Comparison of ENCODE assay signal across 8 cellular contexts in the genomic region with DNA sequence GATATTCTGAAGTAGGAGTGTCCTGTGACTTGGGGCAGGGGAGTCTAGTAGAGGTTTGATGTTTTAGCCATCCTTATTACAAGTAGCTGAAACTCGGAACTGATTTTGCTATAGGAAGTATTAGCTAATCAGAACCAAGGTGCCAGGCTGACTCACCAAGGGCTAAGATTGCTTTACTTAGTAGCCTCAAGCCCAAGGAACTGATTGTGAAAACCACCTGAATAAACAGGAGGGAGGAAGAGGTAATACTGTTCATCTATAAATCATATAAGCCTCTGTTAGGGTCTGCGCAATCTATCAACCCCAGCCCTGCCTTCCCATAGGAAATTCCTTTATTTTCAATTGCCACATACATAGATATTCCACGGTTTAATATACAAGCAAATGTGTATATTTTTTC. TPM values are rescaled to one million over a fixed set of nuclear protein-coding genes. Genes with fewer than 3 reads are reported as not detected.
DNase-seq lines count a peak whose midpoint lies in the region; ATAC-seq and TF ChIP-seq lines count a peak whose summit lies in the region.

No MANE protein-coding gene starts in this region.

- peaks cover 2% of the 10 kb centered on the region for H3K4me1 Mint-ChIP-seq in endodermal cell

- H3K27ac ChIP-seq in Peyer's patch, result peak overlapping the region; percentile 50 to 73 (median 62)
- H3K27ac ChIP-seq in endodermal cell (ENCODE audit: low read depth, low read length), result peak overlapping the region; percentile 21

- no peak for ATAC-seq in HG02623 (IDR thresholded peaks at IDR 0.05; ENCODE audit: unreplicated experiment)

- H3K27ac Mint-ChIP-seq in endodermal cell, result peak overlapping the region; percentile 48

- H3K36me3 Mint-ChIP-seq in endodermal cell (ENCODE audit: low read depth), result peaks cover 88% of the 10 kb centered on the region

- peaks cover 0 to 20% (median 9%) of the 10 kb centered on the region in 4 donors for H3K4me1 ChIP-seq in Peyer's patch
- H3K4me1 ChIP-seq in endodermal cell (ENCODE audit: control insufficient read depth, insufficient read depth, low read length), result no peaks in the 10 kb centered on the region

- no peak overlapping the region for H3K4me3 Mint-ChIP-seq in endodermal cell

- peak overlapping the region; percentile 63 for H3K4me3 ChIP-seq in GM12865 (ENCODE audit: low read depth, low read length)
- peak overlapping the region in 1 of 4 donors; percentile 12 for H3K4me3 ChIP-seq in Peyer's patch
- H3K4me3 ChIP-seq in endodermal cell (ENCODE audit: low read length), result no peak overlapping the region

- TF ChIP-seq CTCF in GM12865 (IDR thresholded peaks at IDR 0.05; ENCODE audit: insufficient read depth, low read depth, low read length, missing control alignments) (no peak), Peyer's patch (IDR thresholded peaks at IDR 0.05) (no peak), endodermal cell (conservative IDR thresholded peaks at IDR 0.05) (no peak)

- DNase-seq in GM12865 (ENCODE audit: low read depth) (peak; percentile 68), Peyer's patch (no peak), endodermal cell (no peak), pulmonary artery endothelial cell (ENCODE audit: low read depth, low spot score) (peak; percentile 65), NCI-H1105 treated with DMSO at 0.1 percent for 48 hours (lab: John Stamatoyannopoulos, UW) (no peak), NCI-H187 treated with DMSO at 0.1 percent for 48 hours (lab: John Stamatoyannopoulos, UW) (no peak), NCI-H69 (lab: John Stamatoyannopoulos, UW) (no peak)

- no peaks in the 10 kb centered on the region for H3K9me3 ChIP-seq in Peyer's patch
- H3K9me3 ChIP-seq in endodermal cell (ENCODE audit: control insufficient read depth, low read length), result no peaks in the 10 kb centered on the region

- 75 to 95% methylated on average over 1 to 3 of the region's 3 CpGs for WGBS in endodermal cell (ENCODE audit: insufficient coverage in 1 of 2, insufficient read length in 1 of 2), 2 experiments

- H3K36me3 ChIP-seq in Peyer's patch (peaks cover 0 to 69% (median 0%) of the 10 kb centered on the region in 3 donors), endodermal cell (ENCODE audit: control insufficient read depth, insufficient read depth, low read length) (peaks cover 93% of the 10 kb centered on the region)

- no peaks in the 10 kb centered on the region for H3K9me3 Mint-ChIP-seq in endodermal cell

- TF ChIP-seq POLR2A in Peyer's patch (IDR thresholded peaks at IDR 0.05), result no peak

- H3K27me3 ChIP-seq in Peyer's patch (no peaks in the 10 kb centered on the region), endodermal cell (ENCODE audit: control insufficient read depth, insufficient read depth, low read length, poor library complexity, severe bottlenecking) (no peaks in the 10 kb centered on the region)

- no peak overlapping the region for H3K9ac ChIP-seq in endodermal cell (ENCODE audit: extremely low read depth, low read length, poor library complexity, severe bottlenecking)

- no peaks in the 10 kb centered on the region for H3K27me3 Mint-ChIP-seq in endodermal cell (ENCODE audit: insufficient read depth)

RNA-seq across cellular contexts. Expression of a gene that starts 54.4 kb away (rescaled TPM):
- total RNA-seq in Peyer's patch (100 to 1,000 TPM; 382 to 889 (median 658) TPM), endodermal cell (1,000 to 10,000 TPM; 1,246 to 1,267 TPM), pulmonary artery endothelial cell (316 and 352 TPM in 2 replicates)
- 1,275 TPM for polyA plus RNA-seq in endodermal cell (2013, experiment 1 of 2)
- polyA plus RNA-seq in endodermal cell (2013, experiment 2 of 2), result 1,251 TPM

RNA-seq across cellular contexts. Expression of a gene that starts 56.2 kb away (rescaled TPM):
- 1 to 10 TPM in 1 of 4 donors, under 1 TPM in 1, not detected in 2; 0.67 to 1.3 TPM for total RNA-seq in Peyer's patch
- total RNA-seq in endodermal cell, result 1 to 10 TPM; 9.3 to 9.7 TPM
- polyA plus RNA-seq in endodermal cell (2013, experiment 1 of 2), result 3.9 TPM
- 2.5 TPM for polyA plus RNA-seq in endodermal cell (2013, experiment 2 of 2)
- total RNA-seq in pulmonary artery endothelial cell, result 0.07 and 0.11 TPM in 2 replicates

Comparison
In these comparisons a context has a peak if more than half of its experiments do, and no peak if none do; other contexts are left out.
1. DNase-seq: peak in GM12865 (single experiment) and pulmonary artery endothelial cell (single experiment); none in Peyer's patch (0 of 3), endodermal cell (single experiment), NCI-H1105 treated with DMSO at 0.1 percent for 48 hours (single experiment), NCI-H187 treated with DMSO at 0.1 percent for 48 hours (single experiment) and NCI-H69 (single experiment).